Comparison of ENCODE assay signal across 8 cellular contexts in the genomic region with DNA sequence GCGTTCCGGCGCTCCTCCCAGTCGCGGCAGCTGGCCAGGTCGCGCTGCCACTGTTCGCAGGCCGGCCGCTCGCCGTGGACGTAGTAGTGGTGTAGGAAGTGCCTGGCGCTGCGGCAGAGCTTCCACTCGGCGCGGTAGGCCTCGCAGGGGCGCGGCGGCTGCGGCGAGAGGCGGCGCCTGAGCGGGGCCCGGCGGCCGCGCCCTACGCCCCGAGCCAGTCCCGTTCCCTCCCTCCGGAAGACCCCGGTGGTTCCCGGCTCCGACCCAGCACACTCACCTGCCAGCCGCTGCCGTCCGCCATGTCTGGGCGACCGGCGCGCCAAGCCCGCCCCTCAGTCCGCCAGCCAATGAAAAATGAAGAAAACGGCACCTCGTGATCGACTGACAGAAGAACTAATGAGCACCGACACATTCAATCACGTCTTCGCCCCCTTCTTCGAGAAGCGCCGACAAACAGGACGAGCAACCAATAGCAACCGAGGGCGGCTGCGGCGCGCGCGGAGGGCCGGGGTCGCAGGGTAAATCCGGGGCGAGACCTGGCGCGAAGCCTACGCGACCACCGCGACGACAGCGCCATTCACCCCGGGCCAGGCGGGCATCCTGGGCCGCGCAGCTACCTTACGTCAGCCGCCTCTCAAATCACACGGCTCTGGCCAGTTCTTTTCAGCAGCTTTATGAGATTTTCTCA. TPM values are rescaled to one million over a fixed set of nuclear protein-coding genes. Genes with fewer than 3 reads are reported as not detected.
DNase-seq lines count a peak whose midpoint lies in the region; ATAC-seq, FAIRE-seq and TF ChIP-seq lines count a peak whose summit lies in the region.

A gene with protein sequence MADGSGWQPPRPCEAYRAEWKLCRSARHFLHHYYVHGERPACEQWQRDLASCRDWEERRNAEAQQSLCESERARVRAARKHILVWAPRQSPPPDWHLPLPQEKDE (minus strand): TSS at position 324 of the 688 bp plus-strand sequence. CDS start 23 bp downstream, at position 301.

- WGBS in A549 (ENCODE audit: missing lambda C conversion rate), result 0% methylated on average over 18 of the region's 83 CpGs

- FAIRE-seq in A549 (lab: Jason Lieb, UNC), result no peak

- TF ChIP-seq RAD21 in A549 (conservative IDR thresholded peaks at IDR 0.05 in 1 of 2, IDR thresholded peaks at IDR 0.05 in 1 of 2), result no peak

- peak within 1 kb of the TSS; percentile 88 for H3K9ac ChIP-seq in iPS-20b (ENCODE audit: low read depth, low read length)

- POLR2A ChIA-PET in A549 (lab: Yijun Ruan, JAX), result interaction anchor here (0.5 to 1.2 kb wide), 4 partner anchors 9 to 135 kb away, joined by 3 to 4 read pairs (median 3); a partner anchor contains a TSS

- H3K4me3 ChIP-seq in A549 (peak within 1 kb of the TSS; percentile 66), breast epithelium (peak within 1 kb of the TSS; percentile 84 to 91 (median 90)), iPS-20b (ENCODE audit: low read length) (peak within 1 kb of the TSS; percentile 87), skin epidermis (peak within 1 kb of the TSS; percentile 64 to 92 (median 85))

- CTCF ChIA-PET in A549 (lab: Yijun Ruan, JAX), result interaction anchor here (1.1 kb wide), 1 partner anchor 16 kb away, joined by 3 read pairs; no protein-coding TSS in a partner anchor

- ATAC-seq in A549, result peak; percentile 93 to 95
- ATAC-seq in GM18867 (IDR thresholded peaks at IDR 0.05; ENCODE audit: unreplicated experiment), result peak; percentile 83
- ATAC-seq in HG03103 (IDR thresholded peaks at IDR 0.05; ENCODE audit: low read depth, unreplicated experiment), result peak; percentile 70

- H3K4me1 ChIP-seq in A549 (peaks cover 13% of the 10 kb centered on the region; the same call in 2 of the 3 replicates), breast epithelium (peaks cover 0 to 14% of the 10 kb centered on the region in 2 donors), iPS-20b (ENCODE audit: insufficient read depth, low read length) (peaks cover 2% of the 10 kb centered on the region; the same call in 1 of the 2 replicates)

- no peak for TF ChIP-seq EP300 in A549 (IDR thresholded peaks at IDR 0.05)

- TF ChIP-seq CTCF in A549 (IDR thresholded peaks at IDR 0.05), result no peak
- TF ChIP-seq CTCF in VCaP (conservative IDR thresholded peaks at IDR 0.05), result no peak
- peak in 1 of 3 donors; percentile 8 for TF ChIP-seq CTCF in breast epithelium (IDR thresholded peaks at IDR 0.05)

- TF ChIP-seq POLR2A in A549 (IDR thresholded peaks at IDR 0.05; ENCODE audit: low read length) (peak; percentile 66), breast epithelium (IDR thresholded peaks at IDR 0.05) (peak; percentile 57)

- DNase-seq in A549 (ENCODE audit: low read depth in 1 of 2, low spot score in 1 of 2) (peak; percentile 87 to 89), NCI-H2196 (lab: John Stamatoyannopoulos, UW; ENCODE audit: unreplicated experiment) (peak; percentile 67), breast epithelium (ENCODE audit: low spot score in 2 of 2) (peak; percentile 87 to 94)

- peak within 1 kb of the TSS; percentile 88 to 97 for H3K27ac ChIP-seq in A549
- H3K27ac ChIP-seq in VCaP, result peak within 1 kb of the TSS; percentile 95
- peak within 1 kb of the TSS; percentile 93 to 96 for H3K27ac ChIP-seq in breast epithelium
- H3K27ac ChIP-seq in iPS-20b (ENCODE audit: low read length), result peak within 1 kb of the TSS; percentile 24
- peak within 1 kb of the TSS; percentile 78 to 98 (median 92) for H3K27ac ChIP-seq in skin epidermis

- no peaks in the 10 kb centered on the region for H3K9me3 ChIP-seq in A549
- H3K9me3 ChIP-seq in breast epithelium, result no peaks in the 10 kb centered on the region
- no peaks in the 10 kb centered on the region for H3K9me3 ChIP-seq in iPS-20b (ENCODE audit: insufficient read depth, low read depth, low read length)

- H3K27me3 ChIP-seq in breast epithelium (no peaks in the 10 kb centered on the region), iPS-20b (ENCODE audit: insufficient read depth, low read length) (peaks cover 10% of the 10 kb centered on the region)

- peak within 1 kb of the TSS; percentile 96 for H3K4me2 ChIP-seq in A549

- intact Hi-C loops in breast epithelium (cut with DNase I; ENCODE audit: low total_unique reads), result no loop called here

- H3K36me3 ChIP-seq in breast epithelium (no peaks in the 10 kb centered on the region), iPS-20b (ENCODE audit: insufficient read depth, low read depth, low read length) (peaks cover 58% of the 10 kb centered on the region)

TF ChIP-seq in A549, 52 proteins besides CTCF, POLR2A, EP300 and RAD21 (continues in another document):
- TF ChIP-seq MAFK (IDR thresholded peaks at IDR 0.05; ENCODE audit: partially characterized antibody), result no peak
- TF ChIP-seq CEBPB (IDR thresholded peaks at IDR 0.05), result no peak
- TF ChIP-seq, protein P1, sequence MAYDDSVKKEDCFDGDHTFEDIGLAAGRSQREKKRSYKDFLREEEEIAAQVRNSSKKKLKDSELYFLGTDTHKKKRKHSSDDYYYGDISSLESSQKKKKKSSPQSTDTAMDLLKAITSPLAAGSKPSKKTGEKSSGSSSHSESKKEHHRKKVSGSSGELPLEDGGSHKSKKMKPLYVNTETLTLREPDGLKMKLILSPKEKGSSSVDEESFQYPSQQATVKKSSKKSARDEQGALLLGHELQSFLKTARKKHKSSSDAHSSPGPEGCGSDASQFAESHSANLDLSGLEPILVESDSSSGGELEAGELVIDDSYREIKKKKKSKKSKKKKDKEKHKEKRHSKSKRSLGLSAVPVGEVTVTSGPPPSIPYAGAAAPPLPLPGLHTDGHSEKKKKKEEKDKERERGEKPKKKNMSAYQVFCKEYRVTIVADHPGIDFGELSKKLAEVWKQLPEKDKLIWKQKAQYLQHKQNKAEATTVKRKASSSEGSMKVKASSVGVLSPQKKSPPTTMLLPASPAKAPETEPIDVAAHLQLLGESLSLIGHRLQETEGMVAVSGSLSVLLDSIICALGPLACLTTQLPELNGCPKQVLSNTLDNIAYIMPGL (CRISPR knock-in tag; IDR thresholded peaks at IDR 0.05; ENCODE audit: borderline replicate concordance), result no peak
- TF ChIP-seq CBX2 (IDR thresholded peaks at IDR 0.05; ENCODE audit: borderline replicate concordance, low read depth), result no peak
- no peak for TF ChIP-seq BHLHE40 (IDR thresholded peaks at IDR 0.05; ENCODE audit: low read depth, low read length)
- no peak for TF ChIP-seq FOSB (CRISPR knock-in tag; IDR thresholded peaks at IDR 0.05)
- TF ChIP-seq RFX5 (IDR thresholded peaks at IDR 0.05), result no peak
- no peak for TF ChIP-seq FOSL2 (IDR thresholded peaks at IDR 0.05)
- no peak for TF ChIP-seq FOSL2 (CRISPR knock-in tag; IDR thresholded peaks at IDR 0.05)
- TF ChIP-seq, protein P2, sequence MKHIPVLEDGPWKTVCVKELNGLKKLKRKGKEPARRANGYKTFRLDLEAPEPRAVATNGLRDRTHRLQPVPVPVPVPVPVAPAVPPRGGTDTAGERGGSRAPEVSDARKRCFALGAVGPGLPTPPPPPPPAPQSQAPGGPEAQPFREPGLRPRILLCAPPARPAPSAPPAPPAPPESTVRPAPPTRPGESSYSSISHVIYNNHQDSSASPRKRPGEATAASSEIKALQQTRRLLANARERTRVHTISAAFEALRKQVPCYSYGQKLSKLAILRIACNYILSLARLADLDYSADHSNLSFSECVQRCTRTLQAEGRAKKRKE (CRISPR knock-in tag; IDR thresholded peaks at IDR 0.05; ENCODE audit: low read depth), result no peak
- TF ChIP-seq KDM1A (IDR thresholded peaks at IDR 0.05; ENCODE audit: low read depth), result no peak
- TF ChIP-seq, protein P3, sequence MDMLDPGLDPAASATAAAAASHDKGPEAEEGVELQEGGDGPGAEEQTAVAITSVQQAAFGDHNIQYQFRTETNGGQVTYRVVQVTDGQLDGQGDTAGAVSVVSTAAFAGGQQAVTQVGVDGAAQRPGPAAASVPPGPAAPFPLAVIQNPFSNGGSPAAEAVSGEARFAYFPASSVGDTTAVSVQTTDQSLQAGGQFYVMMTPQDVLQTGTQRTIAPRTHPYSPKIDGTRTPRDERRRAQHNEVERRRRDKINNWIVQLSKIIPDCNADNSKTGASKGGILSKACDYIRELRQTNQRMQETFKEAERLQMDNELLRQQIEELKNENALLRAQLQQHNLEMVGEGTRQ (IDR thresholded peaks at IDR 0.05), result peak; percentile 52
- no peak for TF ChIP-seq EHF (CRISPR knock-in tag; IDR thresholded peaks at IDR 0.05)
- TF ChIP-seq RARB (CRISPR knock-in tag; IDR thresholded peaks at IDR 0.05), result no peak
- no peak for TF ChIP-seq POLR2AphosphoS2 (conservative IDR thresholded peaks at IDR 0.05; ENCODE audit: low read length)
- TF ChIP-seq, protein P4, sequence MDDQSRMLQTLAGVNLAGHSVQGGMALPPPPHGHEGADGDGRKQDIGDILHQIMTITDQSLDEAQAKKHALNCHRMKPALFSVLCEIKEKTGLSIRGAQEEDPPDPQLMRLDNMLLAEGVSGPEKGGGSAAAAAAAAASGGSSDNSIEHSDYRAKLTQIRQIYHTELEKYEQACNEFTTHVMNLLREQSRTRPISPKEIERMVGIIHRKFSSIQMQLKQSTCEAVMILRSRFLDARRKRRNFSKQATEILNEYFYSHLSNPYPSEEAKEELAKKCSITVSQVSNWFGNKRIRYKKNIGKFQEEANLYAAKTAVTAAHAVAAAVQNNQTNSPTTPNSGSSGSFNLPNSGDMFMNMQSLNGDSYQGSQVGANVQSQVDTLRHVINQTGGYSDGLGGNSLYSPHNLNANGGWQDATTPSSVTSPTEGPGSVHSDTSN (IDR thresholded peaks at IDR 0.05), result peak; percentile 91
- TF ChIP-seq RCOR1 (IDR thresholded peaks at IDR 0.05; ENCODE audit: low read depth, low read length), result no peak
- TF ChIP-seq, protein P5, sequence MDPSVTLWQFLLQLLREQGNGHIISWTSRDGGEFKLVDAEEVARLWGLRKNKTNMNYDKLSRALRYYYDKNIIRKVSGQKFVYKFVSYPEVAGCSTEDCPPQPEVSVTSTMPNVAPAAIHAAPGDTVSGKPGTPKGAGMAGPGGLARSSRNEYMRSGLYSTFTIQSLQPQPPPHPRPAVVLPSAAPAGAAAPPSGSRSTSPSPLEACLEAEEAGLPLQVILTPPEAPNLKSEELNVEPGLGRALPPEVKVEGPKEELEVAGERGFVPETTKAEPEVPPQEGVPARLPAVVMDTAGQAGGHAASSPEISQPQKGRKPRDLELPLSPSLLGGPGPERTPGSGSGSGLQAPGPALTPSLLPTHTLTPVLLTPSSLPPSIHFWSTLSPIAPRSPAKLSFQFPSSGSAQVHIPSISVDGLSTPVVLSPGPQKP (IDR thresholded peaks at IDR 0.05; ENCODE audit: low read depth, low read length), result no peak
- no peak for TF ChIP-seq CBX8 (IDR thresholded peaks at IDR 0.05)
- no peak for TF ChIP-seq EHMT2 (IDR thresholded peaks at IDR 0.05; ENCODE audit: low read depth)
- TF ChIP-seq HOXB5 (CRISPR knock-in tag; IDR thresholded peaks at IDR 0.05), result no peak

RNA-seq across cellular contexts. Expression of the gene that starts here (rescaled TPM):
- polyA plus RNA-seq in A549 (2011; rRNA removed) (19.5 and 20.7 TPM in 2 replicates), A549 (2017; fragmentation: RNase III; extraction: RNeasy Plus Mini Kit Qiagen cat#74134 plus additional on column Dnase treatment) (19.4 to 20.2 TPM (median 19.5 TPM) in 3 replicates)
- polyA plus RNA-seq in A549 (2012; cell fraction: cytosol; rRNA removed), result 17.2 and 21.4 TPM in 2 replicates
- polyA plus RNA-seq in A549 (2012; cell fraction: nucleus; rRNA removed), result 9.6 and 12.1 TPM in 2 replicates
- 15.7 and 23.4 TPM in 2 replicates for polyA minus RNA-seq in A549 (2011; rRNA and poly(A)+ RNA removed)
- total RNA-seq in breast epithelium, result 100 to 1,000 TPM in 1 of 3 donors, 10 to 100 TPM in 2; 46.7 to 111 (median 54.4) TPM

Comparison
In these comparisons a context has a peak if more than half of its experiments do, and no peak if none do; other contexts are left out.
1. Peak in every context shown above with its lines: DNase-seq, ATAC-seq, H3K4me3 ChIP-seq and H3K27ac ChIP-seq.
2. H3K27ac ChIP-seq: peak in every context shown above with its lines; median percentile 95 in VCaP; 94 in breast epithelium; 92 in A549; 92 in skin epidermis; 24 in iPS-20b.